ENCODE assay signal across 19 cellular contexts in genomic region chr11:46183819-46184218, GRCh38.
DNase-seq lines count a peak whose midpoint lies in the region; ATAC-seq and TF ChIP-seq lines count a peak whose summit lies in the region.
"Had no signal": no experiment of that assay in that cellular context is flagged by ENCODE, and none has a peak within 500 bp of the region (broad histone marks: within the 10 kb centered on the region; RNA-seq: fewer than 3 reads in every experiment).

No MANE protein-coding gene starts in this region.

- H3K4me3 ChIP-seq in AG04450 (ENCODE audit: low read depth, low read length) (no peak overlapping the region), astrocyte of the cerebellum (ENCODE audit: low read depth, low read length) (no peak overlapping the region), fibroblast of villous mesenchyme (ENCODE audit: low read depth, low read length) (no peak overlapping the region), right lobe of liver (no peak overlapping the region)
- H3K4me3 ChIP-seq: dorsolateral prefrontal cortex, esophagus squamous epithelium, right atrium auricular region had no signal

- intact Hi-C loops in right lobe of liver (cut with DNase I): no loop called here

- H3K27me3 ChIP-seq in AG04450 (ENCODE audit: control insufficient read depth, insufficient read depth, low read length) (peaks cover 16% of the 10 kb centered on the region), right lobe of liver (peaks cover 0 to 3% of the 10 kb centered on the region in 2 donors)
- H3K27me3 ChIP-seq: right atrium auricular region had no signal

- no peaks in the 10 kb centered on the region for H3K9me3 ChIP-seq in AG04450 (ENCODE audit: control insufficient read depth, insufficient read depth, low read length)
- no peaks in the 10 kb centered on the region for H3K9me3 ChIP-seq in right lobe of liver
- H3K9me3 ChIP-seq: esophagus squamous epithelium, right atrium auricular region had no signal

- no peaks in the 10 kb centered on the region for H3K4me1 ChIP-seq in right lobe of liver
- H3K4me1 ChIP-seq: esophagus squamous epithelium, right atrium auricular region had no signal

- peak; percentile 15 for DNase-seq in AG04450 (ENCODE audit: low read depth, low spot score)
- DNase-seq in HS-5 (ENCODE audit: low read depth): peak; percentile 60
- DNase-seq in astrocyte of the cerebellum (ENCODE audit: low read depth): peak; percentile 27
- DNase-seq in fibroblast of villous mesenchyme (ENCODE audit: low read depth): peak; percentile 58
- no peak for DNase-seq in OCI-M2 (lab: John Stamatoyannopoulos, UW; ENCODE audit: unreplicated experiment)
- no peak for DNase-seq in T1000 (lab: John Stamatoyannopoulos, UW)
- DNase-seq in right lobe of liver: no peak
- DNase-seq: activated CD4-positive, alpha-beta T cell treated with anti-CD3 and anti-CD28 coated beads for 48 hours; activated naive CD4-positive, alpha-beta T cell treated with anti-CD3 and anti-CD28 coated beads, Interleukin-2, amount 10 ng/mL, durations not matched to agents 7 days and 5 days; dorsolateral prefrontal cortex; esophagus squamous epithelium; hypothalamus; NCI-H1092 treated with DMSO at 0.1 percent for 48 hours; NCI-H2107; NCI-H69; OCI-M1; stimulated activated CD4-positive, alpha-beta T cell treated with anti-CD3 and anti-CD28 coated beads, Interleukin-1b, Interleukin-23, amount 100 ng/mL, for 48 hours had no signal

- ATAC-seq in right lobe of liver: no peak
- ATAC-seq in GM18858 (IDR thresholded peaks at IDR 0.05; ENCODE audit: unreplicated experiment): no peak

- TF ChIP-seq POLR2A in right lobe of liver (IDR thresholded peaks at IDR 0.05): no peak

- 85% methylated on average over 4 of the region's 4 CpGs for WGBS in right lobe of liver (ENCODE audit: insufficient coverage, low coverage, low lambda C conversion rate, missing lambda C conversion rate)

- H3K27ac ChIP-seq in AG04450 (ENCODE audit: low read depth, low read length) (no peak overlapping the region), right lobe of liver (no peak overlapping the region)
- H3K27ac ChIP-seq: dorsolateral prefrontal cortex, esophagus squamous epithelium, right atrium auricular region had no signal

- POLR2A ChIA-PET in AG04450 (lab: Yijun Ruan, JAX): no interaction called here

- no peaks in the 10 kb centered on the region for H3K36me3 ChIP-seq in right lobe of liver
- H3K36me3 ChIP-seq: esophagus squamous epithelium, right atrium auricular region had no signal

- CTCF ChIA-PET in AG04450 (lab: Charles Lee): no interaction called here

- TF ChIP-seq CTCF in AG04450 (IDR thresholded peaks at IDR 0.05; ENCODE audit: low read depth, low read length) (no peak), astrocyte of the cerebellum (IDR thresholded peaks at IDR 0.05; ENCODE audit: low read depth, low read length, missing control alignments) (no peak), fibroblast of villous mesenchyme (IDR thresholded peaks at IDR 0.05; ENCODE audit: insufficient read depth, low read depth, low read length) (no peak), right lobe of liver (IDR thresholded peaks at IDR 0.05) (no peak)

- in situ Hi-C loops in astrocyte of the cerebellum (cut with HindIII; ENCODE audit: low sequenced_read_pairs): no loop called here

Comparison
In these comparisons a context has a peak if more than half of its experiments do, and no peak if none do; other contexts are left out.
1. DNase-seq: peak in AG04450 (single experiment), HS-5 (single experiment), astrocyte of the cerebellum (single experiment) and fibroblast of villous mesenchyme (single experiment); none in OCI-M2 (single experiment), T1000 (single experiment) and right lobe of liver (0 of 3).